11 cellular contexts compared by ENCODE assay signal in genomic region chr5:132458226-132458560, GRCh38. TPM values are rescaled to one million over a fixed set of nuclear protein-coding genes. Genes with fewer than 3 reads are reported as not detected.
DNase-seq lines count a peak whose midpoint lies in the region; ATAC-seq and TF ChIP-seq lines count a peak whose summit lies in the region.
"Had no signal": no experiment of that assay in that cellular context is flagged by ENCODE, and none has a peak within 500 bp of the region (broad histone marks: within the 10 kb centered on the region; RNA-seq: fewer than 3 reads in every experiment).

No MANE protein-coding gene starts in this region.

- CTCF ChIA-PET in OCI-LY7 (lab: Charles Lee; ENCODE audit: unreplicated experiment), result interaction anchor here (1.3 kb wide), 1 partner anchor 32 kb away, joined by 5 read pairs; no protein-coding TSS in a partner anchor

- ATAC-seq in central memory CD8-positive, alpha-beta T cell (replicated peaks; ENCODE audit: extremely low read depth, poor library complexity, severe bottlenecking), result no peak
- ATAC-seq in gastrocnemius medialis (no peak), HG03095 (IDR thresholded peaks at IDR 0.05; ENCODE audit: unreplicated experiment) (no peak), GM21529 (IDR thresholded peaks at IDR 0.05; ENCODE audit: unreplicated experiment) (no peak)
- ATAC-seq: WTC11 had no signal

- TF ChIP-seq POLR2A in gastrocnemius medialis (IDR thresholded peaks at IDR 0.05), result no peak

- H3K27ac Mint-ChIP-seq in central memory CD8-positive, alpha-beta T cell (ENCODE audit: low read depth), result peak overlapping the region; percentile 100
- H3K27ac Mint-ChIP-seq: WTC11 had no signal

- intact Hi-C loops in OCI-LY7 (cut with micrococcal nuclease; ENCODE audit: unreplicated experiment), result no loop called here
- intact Hi-C loops in gastrocnemius medialis (cut with DNase I; ENCODE audit: low total_unique reads), result loop anchor here (5.0 kb wide), 1 partner anchor 184 kb away; no protein-coding TSS in a partner anchor

- no peaks in the 10 kb centered on the region for H3K36me3 ChIP-seq in OCI-LY7 (ENCODE audit: insufficient read depth, low read length)
- H3K36me3 ChIP-seq in gastrocnemius medialis, result no peaks in the 10 kb centered on the region
- H3K36me3 ChIP-seq: cardiac muscle cell had no signal

- H3K9me3 ChIP-seq in OCI-LY7 (ENCODE audit: low read length) (no peaks in the 10 kb centered on the region), gastrocnemius medialis (no peaks in the 10 kb centered on the region)

- no peaks in the 10 kb centered on the region for H4K20me1 ChIP-seq in OCI-LY7 (ENCODE audit: insufficient read depth, low read length)

- peak overlapping the region; percentile 61 for H3K4me3 Mint-ChIP-seq in central memory CD8-positive, alpha-beta T cell
- H3K4me3 Mint-ChIP-seq: WTC11 had no signal

- DNase-seq in ELR (ENCODE audit: low read depth) (peak; percentile 82), OCI-LY7 (ENCODE audit: low spot score) (no peak), gastrocnemius medialis (no peak), NCI-H2171 (lab: John Stamatoyannopoulos, UW) (no peak), AML-193 (lab: John Stamatoyannopoulos, UW) (no peak)
- DNase-seq in central memory CD8-positive, alpha-beta T cell (ENCODE audit: low spot score in 2 of 2), result no peak
- DNase-seq: MV-4-11 had no signal

- BruUV-seq in OCI-LY7 (replicated peaks; lab: Mats Ljungman, UMichigan), result no TSS peak

- peaks cover 64% of the 10 kb centered on the region for H3K36me3 Mint-ChIP-seq in central memory CD8-positive, alpha-beta T cell (ENCODE audit: insufficient read depth)
- H3K36me3 Mint-ChIP-seq: WTC11 had no signal

- H3K27me3 ChIP-seq in gastrocnemius medialis, result no peaks in the 10 kb centered on the region
- H3K27me3 ChIP-seq: cardiac muscle cell had no signal

- peaks cover 97% of the 10 kb centered on the region for H3K4me1 Mint-ChIP-seq in central memory CD8-positive, alpha-beta T cell

- peaks cover 5% of the 10 kb centered on the region for H3K9me3 Mint-ChIP-seq in central memory CD8-positive, alpha-beta T cell
- H3K9me3 Mint-ChIP-seq: WTC11 had no signal

- H3K4me1 ChIP-seq in OCI-LY7 (ENCODE audit: insufficient read depth, low read length, poor library complexity, severe bottlenecking) (peaks cover 75% of the 10 kb centered on the region), gastrocnemius medialis (peaks cover 42 to 49% of the 10 kb centered on the region in 2 donors)

- H3K79me2 ChIP-seq in OCI-LY7 (ENCODE audit: insufficient read depth, low read depth, low read length), result no peaks in the 10 kb centered on the region

- TF ChIP-seq CTCF in OCI-LY7 (conservative IDR thresholded peaks at IDR 0.05; ENCODE audit: low read length), result no peak
- no peak for TF ChIP-seq CTCF in gastrocnemius medialis (IDR thresholded peaks at IDR 0.05 in 4 of 5, conservative IDR thresholded peaks at IDR 0.05 in 1 of 5)

- POLR2A ChIA-PET in OCI-LY7 (lab: Charles Lee), result interaction anchor here (0.5 to 4.8 kb wide), 16 partner anchors 8 to 1347 kb away, joined by 3 to 26 read pairs (median 8); partner anchors contain the start of gene IRF1

- in situ Hi-C loops in gastrocnemius medialis (cut with MboI; ENCODE audit: low sequenced_read_pairs in 4 of 4), result no loop called here

- H2AFZ ChIP-seq in OCI-LY7 (ENCODE audit: low read length), result no peak overlapping the region

- H3K27ac ChIP-seq in OCI-LY7 (ENCODE audit: low read depth, low read length, poor library complexity, severe bottlenecking) (peak overlapping the region; percentile 82), gastrocnemius medialis (peak overlapping the region; percentile 74 to 95 (median 82))
- H3K27ac ChIP-seq: cardiac muscle cell had no signal

- H3K27me3 Mint-ChIP-seq in central memory CD8-positive, alpha-beta T cell, result no peaks in the 10 kb centered on the region

- peak overlapping the region; percentile 65 for H3K4me2 ChIP-seq in OCI-LY7 (ENCODE audit: low read length)

- no peaks in the 10 kb centered on the region for H3K9me2 ChIP-seq in OCI-LY7 (ENCODE audit: insufficient read depth, low read length)

- H3K4me3 ChIP-seq in OCI-LY7 (ENCODE audit: low read depth, low read length, poor library complexity, severe bottlenecking), result no peak overlapping the region
- H3K4me3 ChIP-seq in gastrocnemius medialis, result no peak overlapping the region
- H3K4me3 ChIP-seq: cardiac muscle cell had no signal

RNA-seq across cellular contexts. Expression of gene IRF1, which starts 32.4 kb away (rescaled TPM):
- 25.9 and 39.4 TPM in 2 replicates for total RNA-seq in OCI-LY7 (2014; rRNA removed; shearing (Covaris generic))
- total RNA-seq in OCI-LY7 (2022) (24.8 and 32.3 TPM in 2 replicates), gastrocnemius medialis (10 to 100 TPM in 1 of 4 donors, 1 to 10 TPM in 3; 5.5 to 20.6 (median 8.4) TPM)
